7 cellular contexts compared by ENCODE assay signal in the genomic region with DNA sequence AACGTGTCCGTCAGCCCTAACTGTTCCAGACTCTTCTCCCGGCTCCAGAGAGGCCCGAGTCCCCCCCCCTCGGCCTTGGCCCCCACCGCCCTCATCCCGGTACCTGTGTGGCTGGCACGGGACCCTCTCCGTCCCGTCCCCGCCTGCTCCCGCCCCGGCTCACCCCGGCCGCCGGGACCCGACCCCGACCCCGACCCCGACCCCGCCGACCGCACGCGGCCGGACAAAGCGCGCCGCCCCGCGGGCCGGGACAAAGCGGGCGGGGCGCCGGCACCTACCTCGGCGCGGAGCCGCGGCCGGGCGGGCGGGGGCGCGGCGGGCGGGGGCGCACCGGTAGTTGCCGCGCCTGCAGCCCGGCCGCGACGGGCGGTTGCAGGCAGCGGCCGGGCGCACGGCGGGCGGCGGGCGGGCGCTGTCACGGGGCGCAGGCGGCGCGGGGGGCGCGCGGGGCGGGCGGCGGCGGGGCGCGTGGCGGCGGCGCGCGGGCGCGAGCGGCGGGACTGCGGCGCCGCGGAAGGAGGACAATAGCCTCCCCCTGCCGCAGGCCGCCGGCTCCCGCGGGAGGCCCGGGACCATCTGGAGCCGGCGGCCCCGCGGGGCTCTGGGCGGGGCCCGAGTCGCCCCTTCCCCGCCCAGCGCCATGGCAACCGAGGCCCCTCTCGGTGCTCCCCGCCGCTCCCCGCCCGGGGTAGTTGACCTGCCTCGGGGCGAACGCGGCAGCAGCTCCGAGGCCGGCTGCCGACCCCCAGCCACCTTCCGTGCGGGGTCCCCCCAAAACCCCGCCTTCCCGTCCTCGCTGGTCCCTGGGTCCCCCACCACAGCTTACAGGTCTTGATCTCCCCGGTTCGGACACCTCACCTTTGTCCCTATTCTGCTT.
DNase-seq lines count a peak whose midpoint lies in the region; ATAC-seq and TF ChIP-seq lines count a peak whose summit lies in the region.

No MANE protein-coding gene starts in this region.

- no peaks in the 10 kb centered on the region for H3K36me3 ChIP-seq in mucosa of rectum (ENCODE audit: control insufficient read depth in 2 of 2, insufficient read depth in 2 of 2, low read length in 2 of 2)

- DNase-seq in NCI-H1092 (lab: John Stamatoyannopoulos, UW) (peak; percentile 48), choroid plexus epithelial cell (ENCODE audit: low read depth) (no peak), NCI-H774 (lab: John Stamatoyannopoulos, UW) (no peak)

- peak overlapping the region in 1 of 2 donors; percentile 50 for H3K9ac ChIP-seq in mucosa of rectum (ENCODE audit: low read depth in 1 of 2, low read length in 2 of 2)

- peak overlapping the region; percentile 31; the same call in 1 of the 2 replicates for H3K4me3 ChIP-seq in GM08714 (ENCODE audit: low read length)
- H3K4me3 ChIP-seq in choroid plexus epithelial cell (ENCODE audit: low read depth, low read length) = peak overlapping the region; percentile 48
- H3K4me3 ChIP-seq in mucosa of rectum (ENCODE audit: low read length in 2 of 2) = peak overlapping the region; percentile 50 to 57

- peaks cover 21 to 46% of the 10 kb centered on the region in 2 donors for H3K27me3 ChIP-seq in mucosa of rectum (ENCODE audit: control insufficient read depth in 2 of 2, insufficient read depth in 2 of 2, low read length in 2 of 2)

- no peaks in the 10 kb centered on the region for H3K9me3 ChIP-seq in mucosa of rectum (ENCODE audit: control insufficient read depth in 2 of 2, low read length in 2 of 2)

- TF ChIP-seq CTCF in choroid plexus epithelial cell (conservative IDR thresholded peaks at IDR 0.05; ENCODE audit: low read depth, low read length) = no peak

- peaks cover 5 to 9% of the 10 kb centered on the region in 2 donors for H3K4me1 ChIP-seq in mucosa of rectum (ENCODE audit: control insufficient read depth in 2 of 2, insufficient read depth in 2 of 2, low read length in 2 of 2)

- no peak overlapping the region for H3K27ac ChIP-seq in mucosa of rectum (ENCODE audit: low read depth in 2 of 2, low read length in 2 of 2)

- ATAC-seq in HG02571 (IDR thresholded peaks at IDR 0.05; ENCODE audit: unreplicated experiment) (no peak), HG02642 (IDR thresholded peaks at IDR 0.05; ENCODE audit: poor library complexity, unreplicated experiment) (no peak)
